2 cellular contexts compared by ENCODE assay signal in the genomic region with DNA sequence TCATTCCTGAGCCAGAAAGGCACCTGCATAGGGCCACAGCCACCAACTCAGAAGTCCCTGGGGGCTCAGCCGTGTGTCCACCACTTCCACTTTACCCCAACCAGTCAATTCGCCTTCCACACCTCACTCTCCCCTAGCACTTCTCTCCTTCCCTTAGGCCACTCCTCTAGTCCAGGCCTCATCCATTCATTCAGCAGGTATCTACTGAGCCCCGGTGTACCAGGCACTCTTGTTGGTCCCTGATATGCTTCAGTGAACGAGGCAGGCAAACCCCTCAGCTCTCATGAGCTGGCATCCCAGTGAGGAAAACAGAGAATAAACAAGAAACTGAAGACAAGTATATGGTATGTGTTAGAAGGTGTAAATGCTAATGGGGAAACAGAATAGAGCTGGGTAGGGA.
TF ChIP-seq lines count a peak whose summit lies in the region.

No MANE protein-coding gene starts in this region.

TF ChIP-seq in HepG2, 621 proteins besides CTCF, POLR2A, EP300 and RAD21:
- TF ChIP-seq IRX3 (CRISPR knock-in tag; IDR thresholded peaks at IDR 0.05; ENCODE audit: borderline replicate concordance, low read depth) (no peak), ZNF101 (CRISPR knock-in tag; IDR thresholded peaks at IDR 0.05; ENCODE audit: borderline replicate concordance, low read depth) (no peak), ZSCAN29 (CRISPR knock-in tag; conservative IDR thresholded peaks at IDR 0.05) (no peak), ZNF883 (CRISPR knock-in tag; IDR thresholded peaks at IDR 0.05; ENCODE audit: not compliant biosample characterization) (no peak), NAIF1 (CRISPR knock-in tag; IDR thresholded peaks at IDR 0.05; ENCODE audit: borderline replicate concordance) (no peak)

TF ChIP-seq in H1, 55 proteins besides CTCF, POLR2A, EP300 and RAD21:
- TF ChIP-seq POU5F1 (IDR thresholded peaks at IDR 0.05; ENCODE audit: low read depth, low read length) (no peak), HDAC2 (IDR thresholded peaks at IDR 0.05; ENCODE audit: borderline replicate concordance in 1 of 2, low read depth in 2 of 2, low read length in 2 of 2) (no peak), SIRT6 (IDR thresholded peaks at IDR 0.05; ENCODE audit: low read length) (no peak), KDM1A (IDR thresholded peaks at IDR 0.05; ENCODE audit: borderline replicate concordance, low read length) (no peak), BRCA1 (IDR thresholded peaks at IDR 0.05; ENCODE audit: low read depth, low read length) (no peak), CHD2 (IDR thresholded peaks at IDR 0.05; ENCODE audit: low read length) (no peak)
- TF ChIP-seq, protein P1, sequence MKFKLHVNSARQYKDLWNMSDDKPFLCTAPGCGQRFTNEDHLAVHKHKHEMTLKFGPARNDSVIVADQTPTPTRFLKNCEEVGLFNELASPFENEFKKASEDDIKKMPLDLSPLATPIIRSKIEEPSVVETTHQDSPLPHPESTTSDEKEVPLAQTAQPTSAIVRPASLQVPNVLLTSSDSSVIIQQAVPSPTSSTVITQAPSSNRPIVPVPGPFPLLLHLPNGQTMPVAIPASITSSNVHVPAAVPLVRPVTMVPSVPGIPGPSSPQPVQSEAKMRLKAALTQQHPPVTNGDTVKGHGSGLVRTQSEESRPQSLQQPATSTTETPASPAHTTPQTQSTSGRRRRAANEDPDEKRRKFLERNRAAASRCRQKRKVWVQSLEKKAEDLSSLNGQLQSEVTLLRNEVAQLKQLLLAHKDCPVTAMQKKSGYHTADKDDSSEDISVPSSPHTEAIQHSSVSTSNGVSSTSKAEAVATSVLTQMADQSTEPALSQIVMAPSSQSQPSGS (IDR thresholded peaks at IDR 0.05; ENCODE audit: low read length): no peak
- TF ChIP-seq, protein P2, sequence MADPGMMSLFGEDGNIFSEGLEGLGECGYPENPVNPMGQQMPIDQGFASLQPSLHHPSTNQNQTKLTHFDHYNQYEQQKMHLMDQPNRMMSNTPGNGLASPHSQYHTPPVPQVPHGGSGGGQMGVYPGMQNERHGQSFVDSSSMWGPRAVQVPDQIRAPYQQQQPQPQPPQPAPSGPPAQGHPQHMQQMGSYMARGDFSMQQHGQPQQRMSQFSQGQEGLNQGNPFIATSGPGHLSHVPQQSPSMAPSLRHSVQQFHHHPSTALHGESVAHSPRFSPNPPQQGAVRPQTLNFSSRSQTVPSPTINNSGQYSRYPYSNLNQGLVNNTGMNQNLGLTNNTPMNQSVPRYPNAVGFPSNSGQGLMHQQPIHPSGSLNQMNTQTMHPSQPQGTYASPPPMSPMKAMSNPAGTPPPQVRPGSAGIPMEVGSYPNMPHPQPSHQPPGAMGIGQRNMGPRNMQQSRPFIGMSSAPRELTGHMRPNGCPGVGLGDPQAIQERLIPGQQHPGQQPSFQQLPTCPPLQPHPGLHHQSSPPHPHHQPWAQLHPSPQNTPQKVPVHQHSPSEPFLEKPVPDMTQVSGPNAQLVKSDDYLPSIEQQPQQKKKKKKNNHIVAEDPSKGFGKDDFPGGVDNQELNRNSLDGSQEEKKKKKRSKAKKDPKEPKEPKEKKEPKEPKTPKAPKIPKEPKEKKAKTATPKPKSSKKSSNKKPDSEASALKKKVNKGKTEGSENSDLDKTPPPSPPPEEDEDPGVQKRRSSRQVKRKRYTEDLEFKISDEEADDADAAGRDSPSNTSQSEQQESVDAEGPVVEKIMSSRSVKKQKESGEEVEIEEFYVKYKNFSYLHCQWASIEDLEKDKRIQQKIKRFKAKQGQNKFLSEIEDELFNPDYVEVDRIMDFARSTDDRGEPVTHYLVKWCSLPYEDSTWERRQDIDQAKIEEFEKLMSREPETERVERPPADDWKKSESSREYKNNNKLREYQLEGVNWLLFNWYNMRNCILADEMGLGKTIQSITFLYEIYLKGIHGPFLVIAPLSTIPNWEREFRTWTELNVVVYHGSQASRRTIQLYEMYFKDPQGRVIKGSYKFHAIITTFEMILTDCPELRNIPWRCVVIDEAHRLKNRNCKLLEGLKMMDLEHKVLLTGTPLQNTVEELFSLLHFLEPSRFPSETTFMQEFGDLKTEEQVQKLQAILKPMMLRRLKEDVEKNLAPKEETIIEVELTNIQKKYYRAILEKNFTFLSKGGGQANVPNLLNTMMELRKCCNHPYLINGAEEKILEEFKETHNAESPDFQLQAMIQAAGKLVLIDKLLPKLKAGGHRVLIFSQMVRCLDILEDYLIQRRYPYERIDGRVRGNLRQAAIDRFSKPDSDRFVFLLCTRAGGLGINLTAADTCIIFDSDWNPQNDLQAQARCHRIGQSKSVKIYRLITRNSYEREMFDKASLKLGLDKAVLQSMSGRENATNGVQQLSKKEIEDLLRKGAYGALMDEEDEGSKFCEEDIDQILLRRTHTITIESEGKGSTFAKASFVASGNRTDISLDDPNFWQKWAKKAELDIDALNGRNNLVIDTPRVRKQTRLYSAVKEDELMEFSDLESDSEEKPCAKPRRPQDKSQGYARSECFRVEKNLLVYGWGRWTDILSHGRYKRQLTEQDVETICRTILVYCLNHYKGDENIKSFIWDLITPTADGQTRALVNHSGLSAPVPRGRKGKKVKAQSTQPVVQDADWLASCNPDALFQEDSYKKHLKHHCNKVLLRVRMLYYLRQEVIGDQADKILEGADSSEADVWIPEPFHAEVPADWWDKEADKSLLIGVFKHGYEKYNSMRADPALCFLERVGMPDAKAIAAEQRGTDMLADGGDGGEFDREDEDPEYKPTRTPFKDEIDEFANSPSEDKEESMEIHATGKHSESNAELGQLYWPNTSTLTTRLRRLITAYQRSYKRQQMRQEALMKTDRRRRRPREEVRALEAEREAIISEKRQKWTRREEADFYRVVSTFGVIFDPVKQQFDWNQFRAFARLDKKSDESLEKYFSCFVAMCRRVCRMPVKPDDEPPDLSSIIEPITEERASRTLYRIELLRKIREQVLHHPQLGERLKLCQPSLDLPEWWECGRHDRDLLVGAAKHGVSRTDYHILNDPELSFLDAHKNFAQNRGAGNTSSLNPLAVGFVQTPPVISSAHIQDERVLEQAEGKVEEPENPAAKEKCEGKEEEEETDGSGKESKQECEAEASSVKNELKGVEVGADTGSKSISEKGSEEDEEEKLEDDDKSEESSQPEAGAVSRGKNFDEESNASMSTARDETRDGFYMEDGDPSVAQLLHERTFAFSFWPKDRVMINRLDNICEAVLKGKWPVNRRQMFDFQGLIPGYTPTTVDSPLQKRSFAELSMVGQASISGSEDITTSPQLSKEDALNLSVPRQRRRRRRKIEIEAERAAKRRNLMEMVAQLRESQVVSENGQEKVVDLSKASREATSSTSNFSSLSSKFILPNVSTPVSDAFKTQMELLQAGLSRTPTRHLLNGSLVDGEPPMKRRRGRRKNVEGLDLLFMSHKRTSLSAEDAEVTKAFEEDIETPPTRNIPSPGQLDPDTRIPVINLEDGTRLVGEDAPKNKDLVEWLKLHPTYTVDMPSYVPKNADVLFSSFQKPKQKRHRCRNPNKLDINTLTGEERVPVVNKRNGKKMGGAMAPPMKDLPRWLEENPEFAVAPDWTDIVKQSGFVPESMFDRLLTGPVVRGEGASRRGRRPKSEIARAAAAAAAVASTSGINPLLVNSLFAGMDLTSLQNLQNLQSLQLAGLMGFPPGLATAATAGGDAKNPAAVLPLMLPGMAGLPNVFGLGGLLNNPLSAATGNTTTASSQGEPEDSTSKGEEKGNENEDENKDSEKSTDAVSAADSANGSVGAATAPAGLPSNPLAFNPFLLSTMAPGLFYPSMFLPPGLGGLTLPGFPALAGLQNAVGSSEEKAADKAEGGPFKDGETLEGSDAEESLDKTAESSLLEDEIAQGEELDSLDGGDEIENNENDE (IDR thresholded peaks at IDR 0.05; ENCODE audit: insufficient replicate concordance, low read length): no peak
